Comparison of ENCODE assay signal across 8 cellular contexts in the genomic region with DNA sequence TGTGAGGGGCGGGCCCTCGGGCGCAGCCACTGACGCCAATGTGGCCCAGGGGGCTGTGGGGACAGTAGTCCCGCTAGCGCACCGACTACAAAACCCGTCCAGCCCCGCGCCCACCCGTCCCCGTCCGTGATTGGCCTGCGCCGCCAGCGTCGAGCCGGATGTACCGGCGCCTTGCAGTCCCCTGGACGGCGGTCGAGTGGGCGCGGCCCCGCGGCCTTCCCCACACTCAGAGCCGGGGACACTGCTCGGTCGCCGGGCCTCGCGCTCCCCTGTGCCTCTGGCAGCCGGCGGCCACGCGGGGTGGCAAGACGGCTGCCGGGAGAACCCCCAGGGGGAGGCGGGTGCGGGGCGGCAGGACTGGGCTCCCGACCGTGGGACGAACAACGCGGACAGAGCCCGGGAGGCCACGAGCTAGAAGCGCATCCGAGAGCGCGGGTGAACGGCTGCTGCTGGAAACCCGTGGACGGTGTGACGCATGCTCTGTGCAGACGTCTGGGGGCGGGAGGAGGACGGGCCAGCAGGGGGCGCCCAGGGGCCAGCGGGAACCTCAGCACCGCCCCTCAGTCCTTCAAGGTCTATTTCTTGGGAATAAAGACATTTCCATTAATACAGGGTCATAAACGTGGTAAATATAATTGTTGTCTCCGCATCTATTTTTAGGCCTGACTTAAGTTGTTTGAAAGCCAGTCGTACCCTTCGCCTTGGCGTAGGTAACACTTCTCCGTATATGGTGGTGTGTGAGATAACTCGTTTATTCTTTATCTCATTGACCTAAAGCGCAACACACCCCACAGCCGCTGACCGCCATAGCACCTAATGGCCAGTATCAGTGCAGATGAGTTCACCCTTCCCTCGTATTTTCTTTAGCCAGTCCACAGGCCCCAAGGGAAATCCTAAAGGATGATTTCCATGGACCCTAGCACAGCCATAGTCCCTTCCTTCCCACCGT. TPM values are rescaled to one million over a fixed set of nuclear protein-coding genes. Genes with fewer than 3 reads are reported as not detected.
DNase-seq lines count a peak whose midpoint lies in the region; ATAC-seq and TF ChIP-seq lines count a peak whose summit lies in the region.

No MANE protein-coding gene starts in this region.

- H3K27ac ChIP-seq in C4-2B (peak overlapping the region; percentile 92), cingulate gyrus (ENCODE audit: low read depth, low read length) (peak overlapping the region; percentile 98)

- intact Hi-C loops in left colon (cut with DNase I, micrococcal nuclease), result no loop called here

- DNase-seq in GM19240 (ENCODE audit: insufficient read length, low spot score), result peak; percentile 98
- DNase-seq in NCI-H510A treated with DMSO at 0.1 percent for 48 hours (lab: John Stamatoyannopoulos, UW), result peak; percentile 90
- DNase-seq in activated CD4-positive, alpha-beta T cell treated with anti-CD3 and anti-CD28 coated beads for 4 hours, result peak; percentile 95 to 96
- DNase-seq in left colon, result peak; percentile 97 to 99
- DNase-seq in stimulated activated CD4-positive, alpha-beta T cell treated with anti-CD3 and anti-CD28 coated beads, Interleukin-1b, Interleukin-23, amount 100 ng/mL, for 4 hours (ENCODE audit: low read depth in 2 of 2), result peak; percentile 91 to 96

- ATAC-seq in HG03457 (IDR thresholded peaks at IDR 0.05; ENCODE audit: unreplicated experiment), result peak; percentile 88
- ATAC-seq in left colon, result peak; percentile 93

- TF ChIP-seq CTCF in C4-2B (conservative IDR thresholded peaks at IDR 0.05), result peak; percentile 99

RNA-seq across cellular contexts. Expression of gene BICD2, which starts 0.6 kb away (rescaled TPM):
- total RNA-seq in left colon, result 10 to 100 TPM in 1 of 2 donors, 1 to 10 TPM in 1; 6.2 to 12.9 TPM

Comparison
In these comparisons a context has a peak if more than half of its experiments do, and no peak if none do; other contexts are left out.
1. Peak in every context shown above with its lines: DNase-seq, ATAC-seq and H3K27ac ChIP-seq.